ENCODE assay signal across 14 cellular contexts in the genomic region with DNA sequence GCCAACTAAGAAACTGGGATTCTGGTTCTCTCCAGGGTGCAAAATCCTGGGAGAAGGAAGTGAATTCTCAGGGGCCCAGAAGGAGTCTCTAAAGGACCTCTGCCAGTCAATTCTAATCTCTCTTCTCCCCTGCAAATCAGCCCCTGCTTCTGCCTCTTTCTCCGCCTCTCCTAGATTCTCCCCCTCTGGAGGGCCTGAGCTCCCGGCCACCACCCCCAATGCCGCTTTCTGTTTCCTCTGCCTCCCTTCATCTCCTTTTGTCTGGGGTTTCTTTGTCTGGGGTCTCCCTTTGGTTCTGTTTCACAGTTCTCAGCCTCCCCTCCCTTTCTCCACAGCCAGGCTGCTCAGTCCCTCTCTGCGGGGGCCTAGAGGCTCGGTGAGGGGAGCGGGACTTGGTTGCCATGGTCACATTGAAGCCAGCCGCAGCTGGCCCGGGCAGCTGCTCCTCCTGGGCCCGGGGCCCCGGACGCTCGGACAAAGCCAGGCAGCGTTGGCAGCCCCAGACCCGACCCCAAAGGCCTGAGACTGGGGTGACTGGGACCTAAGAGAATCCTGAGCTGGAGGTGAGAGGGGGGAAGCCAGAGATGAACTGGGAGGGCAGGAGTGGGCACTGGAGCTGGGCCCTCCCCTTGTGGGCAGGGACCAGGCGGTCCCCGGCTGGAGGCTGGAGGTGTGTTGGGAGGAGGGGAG. TPM values are rescaled to one million over a fixed set of nuclear protein-coding genes. Genes with fewer than 3 reads are reported as not detected.
A peak's percentile ranks its signal among the peaks of the same experiment; 100 is the strongest.
DNase-seq lines count a peak whose midpoint lies in the region; ATAC-seq and TF ChIP-seq lines count a peak whose summit lies in the region.
"Had no signal": no experiment of that assay in that cellular context is flagged by ENCODE, and none has a peak within 500 bp of the region (broad histone marks: within the 10 kb centered on the region; RNA-seq: fewer than 3 reads in every experiment).

No MANE protein-coding gene starts in this region.

- no peaks in the 10 kb centered on the region for H3K9me3 ChIP-seq in SK-N-SH
- no peaks in the 10 kb centered on the region for H3K9me3 ChIP-seq in thyroid gland
- H3K9me3 ChIP-seq: mucosa of descending colon had no signal

- intact Hi-C loops in thyroid gland (cut with DNase I) = loop anchor here (10.0 kb wide), 2 partner anchors 136 to 206 kb away; a partner anchor contains a TSS

- H3K36me3 ChIP-seq in SK-N-SH (replicated peaks in 1 of 2; ENCODE audit: control insufficient read depth in 1 of 2, insufficient read depth in 2 of 2, low read length in 1 of 2) (no peaks in the 10 kb centered on the region), thyroid gland (no peaks in the 10 kb centered on the region)

- no peak overlapping the region; a peak in 1 of 4 replicates for H3K27ac ChIP-seq in SK-N-SH (ENCODE audit: low read depth in 2 of 2, low read length in 1 of 2)
- H3K27ac ChIP-seq in thyroid gland = peak overlapping the region; percentile 91 to 98 (median 96)

- no peak for TF ChIP-seq EP300 in SK-N-SH (IDR thresholded peaks at IDR 0.05; ENCODE audit: borderline replicate concordance in 1 of 2, low read depth in 1 of 2, low read length in 1 of 2)

- TF ChIP-seq CTCF in SK-N-SH (IDR thresholded peaks at IDR 0.05) (no peak), thyroid gland (IDR thresholded peaks at IDR 0.05) (no peak)

- 75% methylated on average over 16 of the region's 16 CpGs for WGBS in SK-N-SH (ENCODE audit: low lambda C conversion rate)
- 74 to 78% methylated on average over 16 of the region's 16 CpGs for WGBS in thyroid gland, 2 donors

- no peaks in the 10 kb centered on the region for H3K27me3 ChIP-seq in SK-N-SH (ENCODE audit: insufficient read depth)
- no peaks in the 10 kb centered on the region for H3K27me3 ChIP-seq in thyroid gland

- no peak overlapping the region for H2AFZ ChIP-seq in SK-N-SH (ENCODE audit: low read depth)

- TF ChIP-seq RAD21 in SK-N-SH (IDR thresholded peaks at IDR 0.05; ENCODE audit: low read length) = no peak

- CTCF ChIA-PET in SK-N-SH (lab: Yijun Ruan, JAX) = interaction anchor here (1.3 to 7.6 kb wide), 7 partner anchors 34 to 207 kb away, joined by 4 to 103 read pairs (median 13); a partner anchor contains a TSS

- POLR2A ChIA-PET in SK-N-SH (lab: Yijun Ruan, JAX) = interaction anchor here (0.5 kb wide), 1 partner anchor 160 kb away, joined by 3 read pairs; no protein-coding TSS in a partner anchor

- ATAC-seq in SK-N-SH treated with all-trans-retinoic acid at 6 μM for 48 hours = no peak
- ATAC-seq: esophagus mucosa, mucosa of descending colon had no signal

- DNase-seq in SK-N-SH (peak; percentile 48), anterior cingulate cortex (lab: John Stamatoyannopoulos, UW) (peak in 44 of 58 donors; percentile 13 to 73 (median 48)), mesenteric fat pad (ENCODE audit: low spot score) (peak; percentile 76), thyroid gland (no peak), GM19238 (ENCODE audit: insufficient read length, low spot score) (no peak), cerebellar nuclear complex (lab: John Stamatoyannopoulos, UW) (no peak)
- no peak for DNase-seq in stimulated activated CD4-positive, alpha-beta T cell treated with anti-CD3 and anti-CD28 coated beads, Interleukin-12 subunit alpha, Interleukin-12 subunit beta, amount 100 ng/mL, for 4 hours
- DNase-seq: activated naive CD8-positive, alpha-beta T cell treated with anti-CD3 and anti-CD28 coated beads, Interleukin-2, amount 10 ng/mL, durations not matched to agents 7 days and 5 days; mucosa of descending colon; OCI-M1; stimulated activated CD4-positive, alpha-beta T cell treated with anti-CD3 and anti-CD28 coated beads, Interleukin-4, amount 100 ng/mL, for 24 hours had no signal

- H3K9me2 ChIP-seq in SK-N-SH = no peaks in the 10 kb centered on the region

- H3K4me3 ChIP-seq in SK-N-SH (ENCODE audit: low read depth in 2 of 2, low read length in 1 of 2) (no peak overlapping the region), thyroid gland (replicated peaks in 1 of 3) (no peak overlapping the region)
- H3K4me3 ChIP-seq: mucosa of descending colon had no signal

- no peak for TF ChIP-seq POLR2A in thyroid gland (IDR thresholded peaks at IDR 0.05)

- peaks cover 15 to 21% of the 10 kb centered on the region in 2 experiments; a peak in 2 of 4 replicates for H3K4me1 ChIP-seq in SK-N-SH (ENCODE audit: control insufficient read depth in 1 of 2, insufficient read depth in 2 of 2, low read depth in 1 of 2, low read length in 1 of 2)
- H3K4me1 ChIP-seq in thyroid gland = peaks cover 35 to 65% of the 10 kb centered on the region in 2 donors

- H3K4me2 ChIP-seq in SK-N-SH = no peak overlapping the region

- H3K9ac ChIP-seq in SK-N-SH = no peak overlapping the region

- H3K79me2 ChIP-seq in SK-N-SH (ENCODE audit: insufficient read depth) = peaks cover 11% of the 10 kb centered on the region

- H4K20me1 ChIP-seq in SK-N-SH (ENCODE audit: insufficient read depth) = no peaks in the 10 kb centered on the region

- peaks cover 6% of the 10 kb centered on the region for H3F3A ChIP-seq in SK-N-SH (replicated peaks; ENCODE audit: insufficient read depth)

TF ChIP-seq in SK-N-SH, 30 proteins besides CTCF, POLR2A, EP300 and RAD21 (continues in another document):
- TF ChIP-seq RFX5 (IDR thresholded peaks at IDR 0.05; ENCODE audit: low read length) = no peak
- TF ChIP-seq FOSL2 (IDR thresholded peaks at IDR 0.05; ENCODE audit: borderline replicate concordance, low read depth) = no peak
- no peak for TF ChIP-seq NRF1 (IDR thresholded peaks at IDR 0.05; ENCODE audit: low read depth, low read length)
- TF ChIP-seq EZH2phosphoT487 (IDR thresholded peaks at IDR 0.05; ENCODE audit: borderline replicate concordance, low read depth) = no peak
- TF ChIP-seq MXI1 (IDR thresholded peaks at IDR 0.05; ENCODE audit: low read depth, low read length) = no peak
- no peak for TF ChIP-seq GATA2 (CRISPR knock-in tag; IDR thresholded peaks at IDR 0.05)
- no peak for TF ChIP-seq GABPA (IDR thresholded peaks at IDR 0.05; ENCODE audit: low read depth)
- TF ChIP-seq, protein P1, sequence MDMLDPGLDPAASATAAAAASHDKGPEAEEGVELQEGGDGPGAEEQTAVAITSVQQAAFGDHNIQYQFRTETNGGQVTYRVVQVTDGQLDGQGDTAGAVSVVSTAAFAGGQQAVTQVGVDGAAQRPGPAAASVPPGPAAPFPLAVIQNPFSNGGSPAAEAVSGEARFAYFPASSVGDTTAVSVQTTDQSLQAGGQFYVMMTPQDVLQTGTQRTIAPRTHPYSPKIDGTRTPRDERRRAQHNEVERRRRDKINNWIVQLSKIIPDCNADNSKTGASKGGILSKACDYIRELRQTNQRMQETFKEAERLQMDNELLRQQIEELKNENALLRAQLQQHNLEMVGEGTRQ (IDR thresholded peaks at IDR 0.05; ENCODE audit: borderline replicate concordance, low read depth, low read length) = no peak

TF ChIP-seq in SK-N-SH treated with all-trans-retinoic acid at 6 μM for 48 hours, 23 proteins besides CTCF, POLR2A, EP300 and RAD21 (continues in another document):
- TF ChIP-seq ISL1 (CRISPR knock-in tag; IDR thresholded peaks at IDR 0.05) = no peak
- no peak for TF ChIP-seq ARNTL (CRISPR knock-in tag; IDR thresholded peaks at IDR 0.05; ENCODE audit: borderline replicate concordance, low read depth)
- no peak for TF ChIP-seq OSR1 (CRISPR knock-in tag; IDR thresholded peaks at IDR 0.05)
- TF ChIP-seq CSDC2 (CRISPR knock-in tag; IDR thresholded peaks at IDR 0.05) = no peak
- no peak for TF ChIP-seq PPARA (CRISPR knock-in tag; IDR thresholded peaks at IDR 0.05; ENCODE audit: borderline replicate concordance)
- TF ChIP-seq, protein P2, sequence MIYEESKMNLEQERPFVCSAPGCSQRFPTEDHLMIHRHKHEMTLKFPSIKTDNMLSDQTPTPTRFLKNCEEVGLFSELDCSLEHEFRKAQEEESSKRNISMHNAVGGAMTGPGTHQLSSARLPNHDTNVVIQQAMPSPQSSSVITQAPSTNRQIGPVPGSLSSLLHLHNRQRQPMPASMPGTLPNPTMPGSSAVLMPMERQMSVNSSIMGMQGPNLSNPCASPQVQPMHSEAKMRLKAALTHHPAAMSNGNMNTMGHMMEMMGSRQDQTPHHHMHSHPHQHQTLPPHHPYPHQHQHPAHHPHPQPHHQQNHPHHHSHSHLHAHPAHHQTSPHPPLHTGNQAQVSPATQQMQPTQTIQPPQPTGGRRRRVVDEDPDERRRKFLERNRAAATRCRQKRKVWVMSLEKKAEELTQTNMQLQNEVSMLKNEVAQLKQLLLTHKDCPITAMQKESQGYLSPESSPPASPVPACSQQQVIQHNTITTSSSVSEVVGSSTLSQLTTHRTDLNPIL (CRISPR knock-in tag; IDR thresholded peaks at IDR 0.05; ENCODE audit: low read depth) = no peak
- TF ChIP-seq ZFP30 (CRISPR knock-in tag; IDR thresholded peaks at IDR 0.05) = no peak
- no peak for TF ChIP-seq SNAI2 (CRISPR knock-in tag; IDR thresholded peaks at IDR 0.05)

RNA-seq across cellular contexts. Expression of a gene that starts 3.6 kb away (rescaled TPM):
- 40.2 and 52.8 TPM in 2 replicates for polyA plus RNA-seq in SK-N-SH (2012; rRNA removed)
- 32.1 and 42.6 TPM in 2 replicates for polyA plus RNA-seq in SK-N-SH (2012; cell fraction: cytosol; rRNA removed)
- 82.7 and 101 TPM in 2 replicates for polyA plus RNA-seq in SK-N-SH (2012; cell fraction: nucleus; rRNA removed)
- total RNA-seq in mesenteric fat pad (82.1 TPM), thyroid gland (100 to 1,000 TPM in 3 of 4 donors, 10 to 100 TPM in 1; 93.4 to 207 (median 131) TPM)

RNA-seq across cellular contexts. Expression of a gene that starts 27.3 kb away (rescaled TPM):
- polyA plus RNA-seq in SK-N-SH (2012; rRNA removed) = 30.7 and 34.9 TPM in 2 replicates
- 17.5 and 22.3 TPM in 2 replicates for polyA plus RNA-seq in SK-N-SH (2012; cell fraction: cytosol; rRNA removed)
- polyA plus RNA-seq in SK-N-SH (2012; cell fraction: nucleus; rRNA removed) = 116 and 138 TPM in 2 replicates
- total RNA-seq in mesenteric fat pad (44.4 TPM), thyroid gland (10 to 100 TPM in 3 of 4 donors, 1 to 10 TPM in 1; 9.5 to 34.4 (median 18.2) TPM)

RNA-seq across cellular contexts. Expression of a gene that starts 33.3 kb away (rescaled TPM):
- 31.2 TPM in 2 replicates for polyA plus RNA-seq in SK-N-SH (2012; rRNA removed)
- 10.5 and 13.7 TPM in 2 replicates for polyA plus RNA-seq in SK-N-SH (2012; cell fraction: cytosol; rRNA removed)
- 139 and 142 TPM in 2 replicates for polyA plus RNA-seq in SK-N-SH (2012; cell fraction: nucleus; rRNA removed)
- total RNA-seq in mesenteric fat pad = 23.5 TPM
- total RNA-seq in thyroid gland = 10 to 100 TPM; 17.3 to 36.4 (median 30.6) TPM

RNA-seq across cellular contexts. Expression of a gene that starts 51.3 kb away (rescaled TPM):
- not detected in 2 replicates for polyA plus RNA-seq in SK-N-SH (2012; rRNA removed)
- polyA plus RNA-seq in SK-N-SH (2012; cell fraction: cytosol; rRNA removed) = not detected in 2 replicates
- polyA plus RNA-seq in SK-N-SH (2012; cell fraction: nucleus; rRNA removed) = 0.09 TPM in 1 of 2 replicates, not detected in the other
- total RNA-seq in mesenteric fat pad (not detected), thyroid gland (1 to 10 TPM in 1 of 4 donors, not detected in 3; 3.5 TPM)
- total RNA-seq: activated naive CD8-positive, alpha-beta T cell treated with anti-CD3 and anti-CD28 coated beads, Interleukin-2, amount 10 ng/mL, durations not matched to agents 7 days and 5 days; LHCN-M2; mucosa of descending colon had no signal

Comparison
In these comparisons a context has a peak if more than half of its experiments do, and no peak if none do; other contexts are left out.
1. DNase-seq: peak in SK-N-SH (single experiment), anterior cingulate cortex (44 of 58) and mesenteric fat pad (single experiment); none in thyroid gland (0 of 2), stimulated activated CD4-positive, alpha-beta T cell treated with anti-CD3 and anti-CD28 coated beads, Interleukin-12 subunit alpha, Interleukin-12 subunit beta, amount 100 ng/mL, for 4 hours (single experiment), GM19238 (single experiment) and cerebellar nuclear complex (0 of 2).
2. H3K27ac ChIP-seq: peak in thyroid gland (3 of 3); none in SK-N-SH (0 of 2).